Comparison of ENCODE assay signal across 28 cellular contexts in genomic region chr3:155407971-155408370, GRCh38.
"Had no signal": no experiment of that assay in that cellular context is flagged by ENCODE, and none has a peak within 500 bp of the region (broad histone marks: within the 10 kb centered on the region; RNA-seq: fewer than 3 reads in every experiment).

No MANE protein-coding gene starts in this region.

- H3K9me3 ChIP-seq: SJCRH30 had no signal

- H3K36me3 Mint-ChIP-seq: activated CD4-positive, alpha-beta memory T cell treated with anti-CD3 and anti-CD28 coated beads for 36 hours; activated naive CD8-positive, alpha-beta T cell treated with anti-CD3 and anti-CD28 coated beads, Interleukin-2, amount 10 ng/mL, durations not matched to agents 7 days and 5 days; brain had no signal

- DNase-seq: activated CD4-positive, alpha-beta memory T cell treated with anti-CD3 and anti-CD28 coated beads for 36 hours; activated CD4-positive, alpha-beta T cell treated with anti-CD3 and anti-CD28 coated beads for 36 hours; activated CD4-positive, alpha-beta T cell treated with anti-CD3 and anti-CD28 coated beads, Interleukin-2, amount 10 ng/mL, durations not matched to agents 7 days and 5 days; activated CD8-positive, alpha-beta memory T cell treated with anti-CD3 and anti-CD28 coated beads, Interleukin-2, amount 50 U/mL, for 4 hours; activated effector memory CD4-positive, alpha-beta T cell treated with Interleukin-2 at 50 U/mL for 16 hours; activated naive CD4-positive, alpha-beta T cell treated with anti-CD3 and anti-CD28 coated beads, Interleukin-2, amount 50 U/mL, for 16 hours; activated naive CD8-positive, alpha-beta T cell treated with anti-CD3 and anti-CD28 coated beads, Interleukin-2, amount 10 ng/mL, durations not matched to agents 7 days and 5 days; activated T-cell treated with anti-CD3 and anti-CD28 coated beads for 4 hours; activated T-cell treated with anti-CD3 and anti-CD28 coated beads, Interleukin-2, amount 50 U/mL, for 48 hours; central memory CD4-positive, alpha-beta T cell; Kasumi-1; KG1; MG63; NCI-H1048; NCI-H1105 treated with DMSO at 0.1 percent for 48 hours; NCI-H1436; NCI-H1694; NCI-H1930; NCI-H345; NCI-H524 treated with DMSO at 0.1 percent for 48 hours; SHP77; SJCRH30 had no signal

- H3K27me3 Mint-ChIP-seq: activated CD4-positive, alpha-beta T cell treated with anti-CD3 and anti-CD28 coated beads for 36 hours; activated CD4-positive, alpha-beta T cell treated with anti-CD3 and anti-CD28 coated beads, Interleukin-2, amount 10 ng/mL, durations not matched to agents 7 days and 5 days; brain had no signal

- H3K27me3 ChIP-seq: MG63, SJCRH30 had no signal

- H3K27ac ChIP-seq: SJCRH30, SK-N-MC had no signal

- ATAC-seq: activated CD4-positive, alpha-beta T cell treated with anti-CD3 and anti-CD28 coated beads for 36 hours; activated CD4-positive, CD25-positive, alpha-beta regulatory T cell treated with anti-CD3 and anti-CD28 coated beads, Interleukin-2, amount 50 U/mL, for 24 hours; Panc1; WTC11 had no signal

- H3K4me1 Mint-ChIP-seq: activated CD4-positive, alpha-beta T cell treated with anti-CD3 and anti-CD28 coated beads for 36 hours; activated CD4-positive, alpha-beta T cell treated with anti-CD3 and anti-CD28 coated beads, Interleukin-2, amount 10 ng/mL, durations not matched to agents 7 days and 5 days had no signal

- H3K27ac Mint-ChIP-seq: activated CD4-positive, alpha-beta memory T cell treated with anti-CD3 and anti-CD28 coated beads for 36 hours; activated CD4-positive, alpha-beta T cell treated with anti-CD3 and anti-CD28 coated beads for 36 hours; activated CD4-positive, alpha-beta T cell treated with anti-CD3 and anti-CD28 coated beads, Interleukin-2, amount 10 ng/mL, durations not matched to agents 7 days and 5 days; activated naive CD8-positive, alpha-beta T cell treated with anti-CD3 and anti-CD28 coated beads, Interleukin-2, amount 10 ng/mL, durations not matched to agents 7 days and 5 days; brain; T-helper 2 cell treated with Interferon-gamma antibody and Interleukin-4, amounts not matched to agents 5 μg/mL and 100 μg/mL, for 36 hours; WTC11 had no signal

- H3K4me3 Mint-ChIP-seq: activated CD4-positive, alpha-beta memory T cell treated with anti-CD3 and anti-CD28 coated beads for 36 hours; activated CD4-positive, alpha-beta T cell treated with anti-CD3 and anti-CD28 coated beads for 36 hours; activated CD4-positive, alpha-beta T cell treated with anti-CD3 and anti-CD28 coated beads, Interleukin-2, amount 10 ng/mL, durations not matched to agents 7 days and 5 days; activated naive CD8-positive, alpha-beta T cell treated with anti-CD3 and anti-CD28 coated beads, Interleukin-2, amount 10 ng/mL, durations not matched to agents 7 days and 5 days; brain; T-helper 2 cell treated with Interferon-gamma antibody and Interleukin-4, amounts not matched to agents 5 μg/mL and 100 μg/mL, for 36 hours; WTC11 had no signal

- H3K4me3 ChIP-seq: MG63, SJCRH30, SK-N-MC had no signal

- H3K36me3 ChIP-seq: SJCRH30 had no signal
